ENCODE assay signal across 27 cellular contexts in the genomic region with DNA sequence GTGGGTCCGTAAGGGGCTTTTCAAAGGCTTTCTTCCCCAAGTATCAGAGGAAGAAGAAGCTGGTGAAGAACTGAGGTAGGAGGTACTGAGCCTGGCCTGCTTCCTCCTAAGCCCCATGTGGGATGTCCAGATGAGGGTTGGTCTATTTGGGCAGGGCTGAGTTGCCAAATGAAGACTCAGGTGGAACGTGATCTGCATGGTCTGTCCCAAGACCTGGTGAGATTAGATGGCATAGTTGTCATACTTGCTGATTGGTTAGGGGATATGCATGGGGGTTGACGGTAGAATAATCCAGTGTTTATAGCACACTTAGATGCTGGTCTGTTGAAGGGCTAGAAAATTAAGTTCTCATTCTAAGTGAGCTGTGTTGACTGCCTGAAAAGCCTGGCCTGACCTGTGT.
"Had no signal": no experiment of that assay in that cellular context is flagged by ENCODE, and none has a peak within 500 bp of the region (broad histone marks: within the 10 kb centered on the region; RNA-seq: fewer than 3 reads in every experiment).

No MANE protein-coding gene starts in this region.

- H3K27ac Mint-ChIP-seq: activated CD4-positive, alpha-beta T cell treated with anti-CD3 and anti-CD28 coated beads, Interleukin-2, amount 10 ng/mL, durations not matched to agents 24 days and 14 days; activated CD8-positive, alpha-beta T cell treated with anti-CD3 and anti-CD28 coated beads for 36 hours; activated T-cell treated with anti-CD3 and anti-CD28 coated beads, Interleukin-2, amount 50 U/mL, for 72 hours; activated T-helper 17 cell treated with anti-CD3 and anti-CD28 coated beads, Interleukin-2, amount 50 U/mL, for 72 hours; T-helper 2 cell treated with Interferon-gamma antibody and Interleukin-4, amounts not matched to agents 5 μg/mL and 100 μg/mL, for 36 hours had no signal

- H3K27ac ChIP-seq: SK-N-MC had no signal

- H3K27me3 ChIP-seq: cardiac muscle cell, SJCRH30 had no signal

- H3K4me3 Mint-ChIP-seq: activated CD4-positive, alpha-beta T cell treated with anti-CD3 and anti-CD28 coated beads, Interleukin-2, amount 10 ng/mL, durations not matched to agents 24 days and 14 days; activated CD8-positive, alpha-beta T cell treated with anti-CD3 and anti-CD28 coated beads for 36 hours; activated naive CD8-positive, alpha-beta T cell treated with anti-CD3 and anti-CD28 coated beads for 36 hours; activated T-cell treated with anti-CD3 and anti-CD28 coated beads, Interleukin-2, amount 50 U/mL, for 72 hours; activated T-helper 17 cell treated with anti-CD3 and anti-CD28 coated beads, Interleukin-2, amount 50 U/mL, for 72 hours; T-helper 2 cell treated with Interferon-gamma antibody and Interleukin-4, amounts not matched to agents 5 μg/mL and 100 μg/mL, for 36 hours had no signal

- DNase-seq: activated CD4-positive, alpha-beta T cell treated with anti-CD3 and anti-CD28 coated beads, Interleukin-2, amount 10 ng/mL, durations not matched to agents 24 days and 14 days; activated CD4-positive, alpha-beta T cell treated with anti-CD3 and anti-CD28 coated beads, Interleukin-2, amount 50 U/mL, for 4 hours; activated CD8-positive, alpha-beta T cell treated with anti-CD3 and anti-CD28 coated beads for 36 hours; activated effector memory CD4-positive, alpha-beta T cell treated with anti-CD3 and anti-CD28 coated beads, Interleukin-2, amount 50 U/mL, for 16 hours; activated naive CD4-positive, alpha-beta T cell; activated naive CD4-positive, alpha-beta T cell treated with anti-CD3 and anti-CD28 coated beads, Interleukin-2, amount 50 U/mL, for 16 hours; activated naive CD8-positive, alpha-beta T cell treated with anti-CD3 and anti-CD28 coated beads for 36 hours; activated T-cell treated with anti-CD3 and anti-CD28 coated beads, Interleukin-2, amount 50 U/mL, for 1 hour; activated T-cell treated with anti-CD3 and anti-CD28 coated beads, Interleukin-2, amount 50 U/mL, for 72 hours; amniotic stem cell; NCI-H1105; NCI-H1417 treated with DMSO at 0.1 percent for 48 hours; NCI-H1694; NCI-H1930; NCI-H2081 treated with DMSO at 0.1 percent for 48 hours; NCI-H226; NCI-H446 treated with DMSO at 0.1 percent for 48 hours; NCI-H524; NCI-H69; SHP77; SJCRH30 had no signal

- ATAC-seq: activated CD8-positive, alpha-beta T cell treated with anti-CD3 and anti-CD28 coated beads for 36 hours; activated T-cell treated with anti-CD3 and anti-CD28 coated beads, Interleukin-2, amount 50 U/mL, for 72 hours; activated T-helper 17 cell treated with anti-CD3 and anti-CD28 coated beads, Interleukin-2, amount 50 U/mL, for 72 hours; K562; Panc1 had no signal

- H3K9me3 Mint-ChIP-seq: activated CD4-positive, alpha-beta T cell treated with anti-CD3 and anti-CD28 coated beads, Interleukin-2, amount 10 ng/mL, durations not matched to agents 24 days and 14 days; activated CD8-positive, alpha-beta T cell treated with anti-CD3 and anti-CD28 coated beads for 36 hours; activated naive CD8-positive, alpha-beta T cell treated with anti-CD3 and anti-CD28 coated beads for 36 hours; activated T-cell treated with anti-CD3 and anti-CD28 coated beads, Interleukin-2, amount 50 U/mL, for 72 hours; activated T-helper 17 cell treated with anti-CD3 and anti-CD28 coated beads, Interleukin-2, amount 50 U/mL, for 72 hours; T-helper 2 cell treated with Interferon-gamma antibody and Interleukin-4, amounts not matched to agents 5 μg/mL and 100 μg/mL, for 36 hours had no signal

- H3K9me3 ChIP-seq: SJCRH30 had no signal

- H3K4me3 ChIP-seq: cardiac muscle cell, K562, SJCRH30, SK-N-MC had no signal

- H3K27me3 Mint-ChIP-seq: activated CD4-positive, alpha-beta T cell treated with anti-CD3 and anti-CD28 coated beads, Interleukin-2, amount 10 ng/mL, durations not matched to agents 24 days and 14 days; activated CD8-positive, alpha-beta T cell treated with anti-CD3 and anti-CD28 coated beads for 36 hours; activated naive CD8-positive, alpha-beta T cell treated with anti-CD3 and anti-CD28 coated beads for 36 hours; activated T-helper 17 cell treated with anti-CD3 and anti-CD28 coated beads, Interleukin-2, amount 50 U/mL, for 72 hours had no signal
